In the genomic region with DNA sequence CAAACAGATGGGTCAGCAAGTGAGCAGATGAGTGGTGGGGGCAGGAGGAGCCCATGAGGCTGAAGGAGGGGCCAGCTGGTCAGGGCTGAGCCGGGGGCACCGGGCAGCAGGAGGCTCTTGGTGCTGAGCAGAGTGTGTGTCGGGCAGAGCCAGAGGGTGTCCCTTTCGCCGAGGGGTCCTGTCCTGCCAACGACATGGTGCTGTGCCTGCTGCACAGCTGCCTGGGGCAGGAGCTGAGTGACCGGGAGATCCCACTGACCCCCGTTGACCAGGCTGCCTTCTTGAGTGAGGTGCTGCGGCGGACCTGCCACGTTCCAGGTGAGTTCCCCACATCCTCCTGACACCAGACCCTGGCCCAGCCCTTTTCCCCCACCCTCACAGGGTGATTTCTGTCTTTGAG, we compare ENCODE assay signal across 19 cellular contexts. TPM values are rescaled to one million over a fixed set of nuclear protein-coding genes. Genes with fewer than 3 reads are reported as not detected.
A peak's percentile ranks its signal among the peaks of the same experiment; 100 is the strongest.
DNase-seq lines count a peak whose midpoint lies in the region; ATAC-seq, FAIRE-seq and TF ChIP-seq lines count a peak whose summit lies in the region.
"Had no signal": no experiment of that assay in that cellular context is flagged by ENCODE, and none has a peak within 500 bp of the region (broad histone marks: within the 10 kb centered on the region; RNA-seq: fewer than 3 reads in every experiment).

No MANE protein-coding gene starts in this region.

- TF ChIP-seq RAD21 in K562 (CRISPR knock-in tag; conservative IDR thresholded peaks at IDR 0.05 in 1 of 2, IDR thresholded peaks at IDR 0.05 in 1 of 2), result no peak

- BruUV-seq in K562 (replicated peaks; lab: Mats Ljungman, UMichigan), result no TSS peak

- TF ChIP-seq CTCF in K562 (IDR thresholded peaks at IDR 0.05 in 2 of 3, conservative IDR thresholded peaks at IDR 0.05 in 1 of 3; ENCODE audit: insufficient read depth in 2 of 3, low read depth in 1 of 3, low read length in 3 of 3) (no peak), osteoblast (IDR thresholded peaks at IDR 0.05; ENCODE audit: extremely low read depth, low read depth, low read length) (no peak), lower leg skin (IDR thresholded peaks at IDR 0.05) (no peak)

- peaks cover 8% of the 10 kb centered on the region for H3K4me1 Mint-ChIP-seq in T-helper 1 cell treated with Interleukin-12 subunit alpha and Interleukin-12 subunit beta and Interleukin-4 antibody, amounts not matched to agents 30 μg/mL and 1 μg/mL, for 36 hours (ENCODE audit: low read depth)

- peaks cover 0 to 3% of the 10 kb centered on the region in 2 experiments; a peak in 1 of 5 replicates for H3K4me1 ChIP-seq in K562 (replicated peaks in 1 of 2; ENCODE audit: control insufficient read depth in 2 of 2, insufficient read depth in 2 of 2, low read length in 2 of 2)
- no peaks in the 10 kb centered on the region for H3K4me1 ChIP-seq in osteoblast (ENCODE audit: insufficient read depth, low read length)

- H3K9me1 ChIP-seq in K562 (ENCODE audit: control insufficient read depth, insufficient read depth, low read length), result peaks cover 5% of the 10 kb centered on the region

- POLR2A ChIA-PET in K562 (lab: Yijun Ruan, JAX), result interaction anchor here (0.6 to 1.8 kb wide), 3 partner anchors 12 to 618 kb away, joined by 3 to 5 read pairs (median 3); no protein-coding TSS in a partner anchor

- FAIRE-seq in K562 (lab: Jason Lieb, UNC), result no peak
- FAIRE-seq: A549, G401.6, GM12891 had no signal

- no peak for TF ChIP-seq EP300 in K562 (IDR thresholded peaks at IDR 0.05; ENCODE audit: low read length)

- H3K9me3 Mint-ChIP-seq in T-helper 1 cell treated with Interleukin-12 subunit alpha and Interleukin-12 subunit beta and Interleukin-4 antibody, amounts not matched to agents 30 μg/mL and 1 μg/mL, for 36 hours, result no peaks in the 10 kb centered on the region
- H3K9me3 Mint-ChIP-seq: CD4-positive, alpha-beta memory T cell; HFFc6 had no signal

- H3K4me3 ChIP-seq in K562 (no peak overlapping the region), osteoblast (ENCODE audit: insufficient read depth, low read length) (no peak overlapping the region), lower leg skin (ENCODE audit: low read depth, poor library complexity, severe bottlenecking) (no peak overlapping the region)
- H3K4me3 ChIP-seq: A549 had no signal

- ATAC-seq in K562 (no peak), left lobe of liver (no peak)
- ATAC-seq: A549, HCT116 had no signal

- H3K4me3 Mint-ChIP-seq in T-helper 1 cell treated with Interleukin-12 subunit alpha and Interleukin-12 subunit beta and Interleukin-4 antibody, amounts not matched to agents 30 μg/mL and 1 μg/mL, for 36 hours, result no peak overlapping the region
- H3K4me3 Mint-ChIP-seq: CD4-positive, alpha-beta memory T cell; HFFc6 had no signal

- H3K9ac ChIP-seq in K562 (ENCODE audit: insufficient read depth in 1 of 2, low read depth in 2 of 2, low read length in 2 of 2), result peak overlapping the region in 1 of 2 experiments; percentile 50; a peak in 1 of 4 replicates

- 81% methylated on average over 8 of the region's 11 CpGs for WGBS in K562 (ENCODE audit: insufficient coverage, low coverage, missing lambda C conversion rate)
- WGBS in lower leg skin, 2 donors, result 89 to 93% methylated on average over 11 of the region's 11 CpGs

- no peaks in the 10 kb centered on the region for H3K27me3 Mint-ChIP-seq in T-helper 1 cell treated with Interleukin-12 subunit alpha and Interleukin-12 subunit beta and Interleukin-4 antibody, amounts not matched to agents 30 μg/mL and 1 μg/mL, for 36 hours (ENCODE audit: low read depth)
- H3K27me3 Mint-ChIP-seq: CD4-positive, alpha-beta memory T cell had no signal

- H3K36me3 ChIP-seq in K562 (ENCODE audit: control insufficient read depth, insufficient read depth, low read length), result peaks cover 86% of the 10 kb centered on the region; the same call in 2 of the 3 replicates
- H3K36me3 ChIP-seq in osteoblast (ENCODE audit: insufficient read depth, low read length), result peaks cover 88% of the 10 kb centered on the region

- H3K27ac ChIP-seq in K562 (ENCODE audit: extremely low read depth, low read depth, low read length) (no peak overlapping the region), osteoblast (ENCODE audit: low read depth, low read length) (no peak overlapping the region)
- H3K27ac ChIP-seq: 22Rv1, A549, C4-2B, HL-60 had no signal

- H2AFZ ChIP-seq in K562 (ENCODE audit: low read depth, low read length) (no peak overlapping the region), osteoblast (ENCODE audit: low read length) (no peak overlapping the region)

- TF ChIP-seq POLR2A in K562 (conservative IDR thresholded peaks at IDR 0.05) (no peak), lower leg skin (IDR thresholded peaks at IDR 0.05) (no peak)

- in situ Hi-C loops in K562 (cut with MboI), result no loop called here

- CTCF ChIA-PET in K562 (lab: Yijun Ruan, JAX; ENCODE audit: low intra/inter-chr PET ratio), result no interaction called here

- H3K27me3 ChIP-seq in K562 (ENCODE audit: control insufficient read depth in 2 of 2, insufficient read depth in 2 of 2, low read length in 2 of 2), result no peaks in the 10 kb centered on the region
- no peaks in the 10 kb centered on the region for H3K27me3 ChIP-seq in osteoblast (ENCODE audit: insufficient read depth, low read length)

- H4K20me1 ChIP-seq in K562 (replicated peaks; ENCODE audit: control insufficient read depth, insufficient read depth, low read length) (no peaks in the 10 kb centered on the region), osteoblast (ENCODE audit: insufficient read depth, low read length) (peaks cover 4% of the 10 kb centered on the region)

- intact Hi-C loops in K562 (cut with micrococcal nuclease), result no loop called here
- intact Hi-C loops in lower leg skin (cut with DNase I; ENCODE audit: low total_unique reads), result no loop called here

- no peaks in the 10 kb centered on the region for H3K79me2 ChIP-seq in K562 (ENCODE audit: control insufficient read depth, insufficient read depth, low read length)
- no peaks in the 10 kb centered on the region for H3K79me2 ChIP-seq in osteoblast (ENCODE audit: insufficient read depth, low read length)

- no peak overlapping the region for H3K4me2 ChIP-seq in K562 (ENCODE audit: insufficient read depth, low read length)
- H3K4me2 ChIP-seq in osteoblast (ENCODE audit: insufficient read depth, low read length), result no peak overlapping the region
- H3K4me2 ChIP-seq: A549 had no signal

- peaks cover 51% of the 10 kb centered on the region for H3K36me3 Mint-ChIP-seq in T-helper 1 cell treated with Interleukin-12 subunit alpha and Interleukin-12 subunit beta and Interleukin-4 antibody, amounts not matched to agents 30 μg/mL and 1 μg/mL, for 36 hours (ENCODE audit: low read depth)

- DNase-seq in T-helper 1 cell (no peak), K562 (ENCODE audit: extremely low read depth in 1 of 4, low spot score in 3 of 4) (no peak), osteoblast (ENCODE audit: insufficient read length, low spot score, missing footprints) (peak; percentile 4), DMS53 (lab: John Stamatoyannopoulos, UW) (no peak), left lobe of liver (ENCODE audit: low spot score) (no peak), lower leg skin (ENCODE audit: low spot score in 2 of 2) (no peak)
- DNase-seq: AML-193; CD4-positive, alpha-beta memory T cell; GOT3; H7; HFFc6 had no signal

- peak overlapping the region; percentile 55 for H3K27ac Mint-ChIP-seq in T-helper 1 cell treated with Interleukin-12 subunit alpha and Interleukin-12 subunit beta and Interleukin-4 antibody, amounts not matched to agents 30 μg/mL and 1 μg/mL, for 36 hours
- H3K27ac Mint-ChIP-seq: HFFc6 had no signal

- H3K9me3 ChIP-seq in K562 (replicated peaks; ENCODE audit: control insufficient read depth, insufficient read depth, low read depth, low read length) (no peaks in the 10 kb centered on the region), osteoblast (ENCODE audit: low read depth, low read length) (no peaks in the 10 kb centered on the region)
- H3K9me3 ChIP-seq: A549 had no signal

RNA-seq across cellular contexts. Expression of a gene that starts 27.5 kb away (rescaled TPM):
- 2.6 and 4.9 TPM in 2 replicates for total RNA-seq in K562 (2011; cell fraction: chromatin; rRNA removed; ENCODE audit: low replicate concordance)
- 1.4 and 2.0 TPM in 2 replicates for total RNA-seq in K562 (2011; cell fraction: nucleolus; rRNA removed)
- 2.6 and 3.3 TPM in 2 replicates for total RNA-seq in K562 (2011; cell fraction: nucleoplasm; rRNA removed)
- total RNA-seq in K562 (2014; rRNA removed), result 3.2 and 3.6 TPM in 2 replicates
- 0.38 and 0.69 TPM in 2 replicates for total RNA-seq in K562 (2014; rRNA removed; fragmentation: Illumina TruSeq; extraction: Trizol)
- 1.7 and 1.8 TPM in 2 replicates for total RNA-seq in K562 (2015; rRNA removed; fragmentation: Illumina TruSeq; extraction: Trizol)
- total RNA-seq in K562 (2021), result 2.2 and 3.2 TPM in 2 replicates
- polyA plus RNA-seq in K562 (2011; rRNA removed), result 1.1 and 1.2 TPM in 2 replicates
- polyA plus RNA-seq in K562 (2011; cell fraction: cytosol; rRNA removed), result 1.3 and 1.5 TPM in 2 replicates
- polyA plus RNA-seq in K562 (2011; cell fraction: nucleus; rRNA removed), result 6.8 and 7.2 TPM in 2 replicates
- polyA plus RNA-seq in K562 (2012), result 10.1 and 18.1 TPM in 2 replicates
- polyA plus RNA-seq in K562 (2014; fragmentation: Illumina TruSeq; extraction: Trizol), result 0.35 and 1.1 TPM in 2 replicates
- polyA plus RNA-seq in K562 (2014; fragmentation: Nextera tagmentation; extraction: Ambion mirVana), result under 1 TPM in 1 of 2 experiments, not detected in 1; 0.04 TPM
- 2.3 and 4.1 TPM in 2 replicates for polyA plus RNA-seq in K562 (2014; rRNA removed)
- polyA minus RNA-seq in K562 (2011; rRNA and poly(A)+ RNA removed), result 0.32 and 0.84 TPM in 2 replicates
- not detected in 2 replicates for polyA minus RNA-seq in K562 (2011; cell fraction: cytosol; rRNA and poly(A)+ RNA removed)
- 1.4 and 1.8 TPM in 2 replicates for polyA minus RNA-seq in K562 (2011; cell fraction: nucleus; rRNA and poly(A)+ RNA removed)
- total RNA-seq in osteoblast, result 24.5 and 27.1 TPM in 2 replicates
- 47.1 TPM for total RNA-seq in left lobe of liver
- total RNA-seq in lower leg skin, result 10 to 100 TPM; 35.5 to 39.4 (median 38.0) TPM

RNA-seq across cellular contexts. Expression of a gene that starts 36.5 kb away (rescaled TPM):
- total RNA-seq in K562 (2011; cell fraction: chromatin; rRNA removed; ENCODE audit: low replicate concordance), result 328 and 537 TPM in 2 replicates
- total RNA-seq in K562 (2011; cell fraction: nucleolus; rRNA removed), result 162 and 172 TPM in 2 replicates
- total RNA-seq in K562 (2011; cell fraction: nucleoplasm; rRNA removed), result 193 and 226 TPM in 2 replicates
- 9.2 and 11.5 TPM in 2 replicates for total RNA-seq in K562 (2014; rRNA removed)
- 12.8 and 14.5 TPM in 2 replicates for total RNA-seq in K562 (2014; rRNA removed; fragmentation: Illumina TruSeq; extraction: Trizol)
- total RNA-seq in K562 (2015; rRNA removed; fragmentation: Illumina TruSeq; extraction: Trizol), result 14.4 and 15.8 TPM in 2 replicates
- total RNA-seq in K562 (2021), result 27.0 and 31.0 TPM in 2 replicates
- polyA plus RNA-seq in K562 (2011; rRNA removed), result 9.1 and 14.4 TPM in 2 replicates
- polyA plus RNA-seq in K562 (2011; cell fraction: cytosol; rRNA removed), result 5.5 and 7.0 TPM in 2 replicates
- 89.3 and 112 TPM in 2 replicates for polyA plus RNA-seq in K562 (2011; cell fraction: nucleus; rRNA removed)
- polyA plus RNA-seq in K562 (2012), result 12.1 and 24.7 TPM in 2 replicates
- polyA plus RNA-seq in K562 (2014; fragmentation: Illumina TruSeq; extraction: Trizol), result 14.7 and 15.1 TPM in 2 replicates
- polyA plus RNA-seq in K562 (2014; fragmentation: Nextera tagmentation; extraction: Ambion mirVana), result 1 to 10 TPM in 1 of 2 experiments, under 1 TPM in 1; 0.88 to 1.3 TPM
- 16.7 and 18.4 TPM in 2 replicates for polyA plus RNA-seq in K562 (2014; rRNA removed)
- polyA minus RNA-seq in K562 (2011; rRNA and poly(A)+ RNA removed), result 54.3 and 67.1 TPM in 2 replicates
- 8.7 and 15.7 TPM in 2 replicates for polyA minus RNA-seq in K562 (2011; cell fraction: cytosol; rRNA and poly(A)+ RNA removed)
- polyA minus RNA-seq in K562 (2011; cell fraction: nucleus; rRNA and poly(A)+ RNA removed), result 52.0 and 88.4 TPM in 2 replicates
- total RNA-seq in osteoblast, result 41.0 and 42.0 TPM in 2 replicates
- 21.3 TPM for total RNA-seq in left lobe of liver
- total RNA-seq in lower leg skin, result 10 to 100 TPM; 33.2 to 75.3 (median 42.0) TPM

RNA-seq across cellular contexts. Expression of a gene that starts 36.6 kb away (rescaled TPM):
- 84.8 and 86.1 TPM in 2 replicates for total RNA-seq in K562 (2011; cell fraction: chromatin; rRNA removed; ENCODE audit: low replicate concordance)
- total RNA-seq in K562 (2011; cell fraction: nucleolus; rRNA removed), result 36.7 and 38.5 TPM in 2 replicates
- 68.3 and 88.3 TPM in 2 replicates for total RNA-seq in K562 (2011; cell fraction: nucleoplasm; rRNA removed)
- total RNA-seq in K562 (2014; rRNA removed) (51.5 and 51.7 TPM in 2 replicates), K562 (2014; rRNA removed; fragmentation: Illumina TruSeq; extraction: Trizol) (52.7 and 56.4 TPM in 2 replicates), K562 (2015; rRNA removed; fragmentation: Illumina TruSeq; extraction: Trizol) (51.7 and 52.1 TPM in 2 replicates), K562 (2021) (57.7 and 60.7 TPM in 2 replicates), osteoblast (64.8 and 65.9 TPM in 2 replicates), left lobe of liver (19.7 TPM), lower leg skin (10 to 100 TPM; 43.6 to 58.4 (median 50.8) TPM)
- polyA plus RNA-seq in K562 (2011; rRNA removed) (23.0 and 30.9 TPM in 2 replicates), K562 (2014; fragmentation: Illumina TruSeq; extraction: Trizol) (55.3 and 60.3 TPM in 2 replicates), K562 (2014; fragmentation: Nextera tagmentation; extraction: Ambion mirVana) (100 to 1,000 TPM; 104 to 120 TPM), K562 (2014; rRNA removed) (32.3 and 37.6 TPM in 2 replicates)
- 19.9 and 32.8 TPM in 2 replicates for polyA plus RNA-seq in K562 (2011; cell fraction: cytosol; rRNA removed)
- 44.6 and 77.2 TPM in 2 replicates for polyA plus RNA-seq in K562 (2011; cell fraction: nucleus; rRNA removed)
- polyA plus RNA-seq in K562 (2012), result 57.3 and 73.4 TPM in 2 replicates
- polyA minus RNA-seq in K562 (2011; rRNA and poly(A)+ RNA removed), result 25.5 and 32.5 TPM in 2 replicates
- 13.7 and 19.7 TPM in 2 replicates for polyA minus RNA-seq in K562 (2011; cell fraction: cytosol; rRNA and poly(A)+ RNA removed)
- polyA minus RNA-seq in K562 (2011; cell fraction: nucleus; rRNA and poly(A)+ RNA removed), result 20.7 and 50.4 TPM in 2 replicates

RNA-seq across cellular contexts. Expression of a gene that starts 58.4 kb away (rescaled TPM):
- total RNA-seq in K562 (2011; cell fraction: chromatin; rRNA removed; ENCODE audit: low replicate concordance), result 99.9 and 173 TPM in 2 replicates
- 189 and 197 TPM in 2 replicates for total RNA-seq in K562 (2011; cell fraction: nucleolus; rRNA removed)
- 151 and 160 TPM in 2 replicates for total RNA-seq in K562 (2011; cell fraction: nucleoplasm; rRNA removed)
- total RNA-seq in K562 (2014; rRNA removed), result 53.4 and 73.1 TPM in 2 replicates
- 48.1 and 51.0 TPM in 2 replicates for total RNA-seq in K562 (2014; rRNA removed; fragmentation: Illumina TruSeq; extraction: Trizol)
- 65.3 and 66.6 TPM in 2 replicates for total RNA-seq in K562 (2015; rRNA removed; fragmentation: Illumina TruSeq; extraction: Trizol)
- total RNA-seq in K562 (2021), result 66.8 and 73.2 TPM in 2 replicates
- polyA plus RNA-seq in K562 (2011; rRNA removed), result 157 and 159 TPM in 2 replicates
- polyA plus RNA-seq in K562 (2011; cell fraction: cytosol; rRNA removed), result 165 and 200 TPM in 2 replicates
- 181 and 189 TPM in 2 replicates for polyA plus RNA-seq in K562 (2011; cell fraction: nucleus; rRNA removed)
- 78.5 and 117 TPM in 2 replicates for polyA plus RNA-seq in K562 (2012)
- 108 and 120 TPM in 2 replicates for polyA plus RNA-seq in K562 (2014; fragmentation: Illumina TruSeq; extraction: Trizol)
- 100 to 1,000 TPM in 1 of 2 experiments, 10 to 100 TPM in 1; 70.3 to 147 TPM for polyA plus RNA-seq in K562 (2014; fragmentation: Nextera tagmentation; extraction: Ambion mirVana)
- 74.0 and 82.4 TPM in 2 replicates for polyA plus RNA-seq in K562 (2014; rRNA removed)
- 50.4 and 62.9 TPM in 2 replicates for polyA minus RNA-seq in K562 (2011; rRNA and poly(A)+ RNA removed)
- polyA minus RNA-seq in K562 (2011; cell fraction: cytosol; rRNA and poly(A)+ RNA removed), result 24.4 and 41.4 TPM in 2 replicates
- polyA minus RNA-seq in K562 (2011; cell fraction: nucleus; rRNA and poly(A)+ RNA removed), result 19.5 and 32.4 TPM in 2 replicates
- 35.9 and 36.9 TPM in 2 replicates for total RNA-seq in osteoblast
- 21.7 TPM for total RNA-seq in left lobe of liver
- total RNA-seq in lower leg skin, result 100 to 1,000 TPM; 359 to 592 (median 401) TPM
